Comparison of ENCODE assay signal across 15 cellular contexts in the genomic region with DNA sequence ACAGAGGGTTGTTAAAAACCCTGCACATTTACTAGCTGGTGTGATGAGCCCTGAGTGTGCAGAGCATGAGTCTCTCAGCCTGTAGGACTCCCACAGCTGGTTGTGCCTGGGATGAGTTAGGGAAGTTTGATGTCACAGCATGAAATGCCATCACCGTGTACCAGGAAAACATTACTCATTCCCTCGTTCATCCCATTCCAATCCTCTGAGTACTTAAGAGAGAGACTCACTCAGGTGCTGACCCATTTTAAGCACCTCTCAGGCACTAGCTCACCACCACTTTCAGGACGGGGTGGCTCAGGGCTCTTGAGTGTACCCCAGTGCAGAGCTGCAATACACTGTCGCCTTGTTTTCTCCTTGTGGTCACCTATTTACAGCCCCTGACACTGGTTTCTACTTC. TPM values are rescaled to one million over a fixed set of nuclear protein-coding genes. Genes with fewer than 3 reads are reported as not detected.
DNase-seq lines count a peak whose midpoint lies in the region; ATAC-seq, FAIRE-seq and TF ChIP-seq lines count a peak whose summit lies in the region.
"Had no signal": no experiment of that assay in that cellular context is flagged by ENCODE, and none has a peak within 500 bp of the region (broad histone marks: within the 10 kb centered on the region; RNA-seq: fewer than 3 reads in every experiment).

No MANE protein-coding gene starts in this region.

- H2BK15ac ChIP-seq in H1 (ENCODE audit: low read length) = no peak overlapping the region

- no peak overlapping the region for H4K91ac ChIP-seq in H1 (replicated peaks; ENCODE audit: insufficient read length, low read length)

- H3K4ac ChIP-seq in H1 (replicated peaks; ENCODE audit: insufficient read length, low read depth, low read length) = no peak overlapping the region

- no peak overlapping the region for H4K8ac ChIP-seq in H1 (ENCODE audit: extremely low read depth, insufficient read depth, low read length)

- CTCF ChIA-PET in H1 (lab: Charles Lee; ENCODE audit: partially characterized antibody) = interaction anchor here (1.9 to 3.0 kb wide), 3 partner anchors 12 to 124 kb away, joined by 4 to 15 read pairs (median 5); no protein-coding TSS in a partner anchor
- CTCF ChIA-PET in activated CD8-positive, alpha-beta memory T cell treated with anti-CD3 and anti-CD28 coated beads, Interleukin-2, amount 10 ng/mL, durations not matched to agents 7 days and 5 days (lab: Charles Lee) = interaction anchor here (1.8 kb wide), 1 partner anchor 13 kb away, joined by 6 read pairs; no protein-coding TSS in a partner anchor

- TF ChIP-seq RAD21 in H1 (IDR thresholded peaks at IDR 0.05 in 1 of 2, conservative IDR thresholded peaks at IDR 0.05 in 1 of 2; ENCODE audit: low read depth in 2 of 2, low read length in 2 of 2) = no peak

- no peak overlapping the region for H3K27ac Mint-ChIP-seq in natural killer cell
- H3K27ac Mint-ChIP-seq in activated CD8-positive, alpha-beta memory T cell treated with anti-CD3 and anti-CD28 coated beads, Interleukin-2, amount 10 ng/mL, durations not matched to agents 7 days and 5 days = no peak overlapping the region
- H3K27ac Mint-ChIP-seq: activated naive CD8-positive, alpha-beta T cell treated with anti-CD3 and anti-CD28 coated beads, Interleukin-2, amount 50 U/mL, for 24 hours; GM23338; stimulated activated naive CD8-positive, alpha-beta T cell treated with anti-CD3 and anti-CD28 coated beads, Interleukin-15, Interleukin-2, amounts not matched to agents 100 ng/mL and 50 ng/mL, for 24 hours had no signal

- no peak for FAIRE-seq in H1 (lab: Jason Lieb, UNC)

- no peaks in the 10 kb centered on the region for H3K4me1 ChIP-seq in H1 (replicated peaks in 1 of 4; ENCODE audit: control insufficient read depth in 3 of 4, insufficient read depth in 4 of 4, low read length in 3 of 4)

- peak overlapping the region; percentile 55; the same call in 1 of the 2 replicates for H2AFZ ChIP-seq in H1 (ENCODE audit: low read length)
- H2AFZ ChIP-seq: GM23338 had no signal

- ATAC-seq in natural killer cell = no peak
- no peak for ATAC-seq in GM18498 (IDR thresholded peaks at IDR 0.05; ENCODE audit: unreplicated experiment)
- no peak for ATAC-seq in activated CD8-positive, alpha-beta memory T cell treated with anti-CD3 and anti-CD28 coated beads, Interleukin-2, amount 10 ng/mL, durations not matched to agents 7 days and 5 days
- ATAC-seq: activated naive CD8-positive, alpha-beta T cell treated with anti-CD3 and anti-CD28 coated beads, Interleukin-2, amount 50 U/mL, for 24 hours had no signal

- H3K9ac ChIP-seq in H1 (replicated peaks in 1 of 4; ENCODE audit: extremely low read depth in 1 of 4, low read depth in 3 of 4, low read length in 3 of 4) = no peak overlapping the region

- peak; percentile 91 for DNase-seq in AG10803 (ENCODE audit: low read depth)
- peak; percentile 67 for DNase-seq in MG63
- DNase-seq in H1 (ENCODE audit: low read depth in 1 of 2, low spot score in 2 of 2) = no peak
- peak; percentile 57 for DNase-seq in myocyte (ENCODE audit: low read depth)
- no peak for DNase-seq in natural killer cell
- DNase-seq in activated CD8-positive, alpha-beta memory T cell treated with anti-CD3 and anti-CD28 coated beads, Interleukin-2, amount 10 ng/mL, durations not matched to agents 7 days and 5 days = no peak
- no peak for DNase-seq in stimulated activated naive CD4-positive, alpha-beta T cell treated with Interleukin-2 at 50 U/mL for 16 hours (lab: John Stamatoyannopoulos, UW)
- DNase-seq: activated naive CD8-positive, alpha-beta T cell treated with anti-CD3 and anti-CD28 coated beads, Interleukin-2, amount 50 U/mL, for 24 hours; COR-L47; esophagus squamous epithelium; NCI-H2029 had no signal

- no peak overlapping the region for H3K27ac ChIP-seq in H1 (ENCODE audit: low read depth, low read length)
- H3K27ac ChIP-seq: esophagus squamous epithelium, SK-N-MC had no signal

- H2BK120ac ChIP-seq in H1 (replicated peaks; ENCODE audit: low read depth, low read length) = no peak overlapping the region

- POLR2A ChIA-PET in H1 (lab: Charles Lee; ENCODE audit: partially characterized antibody) = no interaction called here

- H3K4me3 ChIP-seq in AG10803 (ENCODE audit: low read length) = no peak overlapping the region
- no peak overlapping the region for H3K4me3 ChIP-seq in MG63
- no peak overlapping the region for H3K4me3 ChIP-seq in H1 (ENCODE audit: extremely low read depth in 1 of 4, insufficient read depth in 2 of 4, low read depth in 3 of 4, low read length in 4 of 4)
- H3K4me3 ChIP-seq: esophagus squamous epithelium, GM23338, SK-N-MC had no signal

- no peaks in the 10 kb centered on the region for H3K79me2 ChIP-seq in H1 (ENCODE audit: control insufficient read depth in 1 of 2, insufficient read depth in 2 of 2, low read length in 2 of 2)

- H2BK20ac ChIP-seq in H1 (ENCODE audit: low read length) = no peak overlapping the region

- TF ChIP-seq POLR2A in H1 (IDR thresholded peaks at IDR 0.05; ENCODE audit: control extremely low read depth in 1 of 2, low read depth in 2 of 2, low read length in 2 of 2) = no peak

- peaks cover 13 to 20% of the 10 kb centered on the region in 2 donors for H3K4me1 Mint-ChIP-seq in natural killer cell
- peaks cover 43% of the 10 kb centered on the region for H3K4me1 Mint-ChIP-seq in activated CD8-positive, alpha-beta memory T cell treated with anti-CD3 and anti-CD28 coated beads, Interleukin-2, amount 10 ng/mL, durations not matched to agents 7 days and 5 days

- peaks cover 0 to 4% of the 10 kb centered on the region in 2 experiments for H4K20me1 ChIP-seq in H1 (replicated peaks in 1 of 2; ENCODE audit: control insufficient read depth in 1 of 2, insufficient read depth in 2 of 2, low read length in 2 of 2)

- H2BK12ac ChIP-seq in H1 (ENCODE audit: low read depth, low read length) = no peak overlapping the region

- peaks cover 57% of the 10 kb centered on the region for H3K36me3 ChIP-seq in MG63
- no peaks in the 10 kb centered on the region for H3K36me3 ChIP-seq in H1 (ENCODE audit: control insufficient read depth in 2 of 4, insufficient read depth in 4 of 4, low read length in 3 of 4)

- H3K27me3 Mint-ChIP-seq in natural killer cell (ENCODE audit: low read depth in 2 of 2) = peaks cover 0 to 3% of the 10 kb centered on the region in 2 donors
- H3K27me3 Mint-ChIP-seq in activated CD8-positive, alpha-beta memory T cell treated with anti-CD3 and anti-CD28 coated beads, Interleukin-2, amount 10 ng/mL, durations not matched to agents 7 days and 5 days = no peaks in the 10 kb centered on the region
- H3K27me3 Mint-ChIP-seq: activated naive CD8-positive, alpha-beta T cell treated with anti-CD3 and anti-CD28 coated beads, Interleukin-2, amount 50 U/mL, for 24 hours; stimulated activated naive CD8-positive, alpha-beta T cell treated with anti-CD3 and anti-CD28 coated beads, Interleukin-15, Interleukin-2, amounts not matched to agents 100 ng/mL and 50 ng/mL, for 24 hours had no signal

- no peak overlapping the region for H3K23ac ChIP-seq in H1 (ENCODE audit: insufficient read length)

- no peak overlapping the region for H3K4me2 ChIP-seq in H1 (ENCODE audit: insufficient read depth in 1 of 2, low read depth in 2 of 2, low read length in 2 of 2)
- H3K4me2 ChIP-seq: GM23338 had no signal

- TF ChIP-seq CTCF in AG10803 (conservative IDR thresholded peaks at IDR 0.05; ENCODE audit: low read length) (no peak), H1 (IDR thresholded peaks at IDR 0.05; ENCODE audit: control extremely low read depth in 1 of 3, insufficient read depth in 1 of 3, low read depth in 1 of 3, low read length in 3 of 3) (no peak), natural killer cell (IDR thresholded peaks at IDR 0.05) (no peak)

- no peak overlapping the region for H2BK5ac ChIP-seq in H1 (ENCODE audit: low read depth, low read length)

- no peak overlapping the region for H3K18ac ChIP-seq in H1 (ENCODE audit: extremely low read depth, low read length)

- no peaks in the 10 kb centered on the region for H3K36me3 Mint-ChIP-seq in natural killer cell
- H3K36me3 Mint-ChIP-seq in activated CD8-positive, alpha-beta memory T cell treated with anti-CD3 and anti-CD28 coated beads, Interleukin-2, amount 10 ng/mL, durations not matched to agents 7 days and 5 days = peaks cover 6% of the 10 kb centered on the region

- intact Hi-C loops in natural killer cell (cut with micrococcal nuclease) = no loop called here

- H2AK5ac ChIP-seq in H1 (ENCODE audit: low read depth, low read length) = no peak overlapping the region

- peaks cover 4% of the 10 kb centered on the region; the same call in 1 of the 2 replicates for H3K23me2 ChIP-seq in H1 (ENCODE audit: low read depth, low read length)

- H3K79me1 ChIP-seq in H1 (ENCODE audit: low read depth, low read length) = no peaks in the 10 kb centered on the region

- H3K27me3 ChIP-seq in MG63 (no peaks in the 10 kb centered on the region), H1 (replicated peaks in 1 of 4; ENCODE audit: control insufficient read depth in 3 of 4, extremely low read depth in 1 of 4, insufficient read depth in 3 of 4, low read length in 3 of 4) (no peaks in the 10 kb centered on the region)
- H3K27me3 ChIP-seq: esophagus squamous epithelium had no signal

- H3K9me3 Mint-ChIP-seq in natural killer cell = no peaks in the 10 kb centered on the region
- no peaks in the 10 kb centered on the region for H3K9me3 Mint-ChIP-seq in activated CD8-positive, alpha-beta memory T cell treated with anti-CD3 and anti-CD28 coated beads, Interleukin-2, amount 10 ng/mL, durations not matched to agents 7 days and 5 days (ENCODE audit: low read depth)
- H3K9me3 Mint-ChIP-seq: activated naive CD8-positive, alpha-beta T cell treated with anti-CD3 and anti-CD28 coated beads, Interleukin-2, amount 50 U/mL, for 24 hours; GM23338; stimulated activated naive CD8-positive, alpha-beta T cell treated with anti-CD3 and anti-CD28 coated beads, Interleukin-15, Interleukin-2, amounts not matched to agents 100 ng/mL and 50 ng/mL, for 24 hours had no signal

- no peak overlapping the region for H4K5ac ChIP-seq in H1 (ENCODE audit: insufficient read length, low read depth, low read length)

- H3K14ac ChIP-seq in H1 (ENCODE audit: insufficient read length) = no peak overlapping the region

- WGBS in H1 (ENCODE audit: extremely low coverage in 1 of 2, insufficient coverage in 1 of 2, insufficient read length in 1 of 2, insufficient replicate concordance in 2 of 2, low coverage in 1 of 2, low lambda C conversion rate in 2 of 2, missing lambda C conversion rate in 1 of 2), 2 experiments = 76% methylated on average over 4 of the region's 4 CpGs; no CpG with 5 or more reads in 1 of the 2 experiments

- H3K56ac ChIP-seq in H1 (replicated peaks; ENCODE audit: insufficient read length, low read depth, low read length) = no peak overlapping the region

- no peak for TF ChIP-seq EP300 in H1 (IDR thresholded peaks at IDR 0.05; ENCODE audit: borderline replicate concordance in 1 of 2, low read depth in 2 of 2, low read length in 2 of 2)

- no peaks in the 10 kb centered on the region; the same call in 1 of the 2 replicates for H3K9me3 ChIP-seq in MG63
- H3K9me3 ChIP-seq in H1 (ENCODE audit: insufficient read depth in 2 of 2, low read depth in 1 of 2, low read length in 1 of 2) = 0 out of 4 replicates have a peak, but pooled peaks cover 0 to 2% of the 10 kb centered on the region in 2 experiments
- H3K9me3 ChIP-seq: esophagus squamous epithelium had no signal

- no peak overlapping the region for H3K4me3 Mint-ChIP-seq in natural killer cell
- no peak overlapping the region for H3K4me3 Mint-ChIP-seq in activated CD8-positive, alpha-beta memory T cell treated with anti-CD3 and anti-CD28 coated beads, Interleukin-2, amount 10 ng/mL, durations not matched to agents 7 days and 5 days
- H3K4me3 Mint-ChIP-seq: activated naive CD8-positive, alpha-beta T cell treated with anti-CD3 and anti-CD28 coated beads, Interleukin-2, amount 50 U/mL, for 24 hours; GM23338; stimulated activated naive CD8-positive, alpha-beta T cell treated with anti-CD3 and anti-CD28 coated beads, Interleukin-15, Interleukin-2, amounts not matched to agents 100 ng/mL and 50 ng/mL, for 24 hours had no signal

RNA-seq across cellular contexts. Expression of gene MGLL, which starts 18.7 kb away (rescaled TPM):
- 28.8 and 29.0 TPM in 2 replicates for total RNA-seq in MG63 (2014; rRNA removed; shearing (Covaris generic); ENCODE audit: low replicate concordance)
- 0.34 and 0.75 TPM in 2 replicates for total RNA-seq in H1 (2021; fragmentation: NEBNext Ultra II Directional; extraction: Animal tissue kit (Norgen Biotek cat#: 25700))
- polyA plus RNA-seq in H1 (2011; rRNA removed) = 0.05 and 0.24 TPM in 2 replicates
- polyA plus RNA-seq in H1 (2011; cell fraction: cytosol; rRNA removed) = 0.13 TPM
- 0.13 TPM for polyA plus RNA-seq in H1 (2011; cell fraction: nucleus; rRNA removed)
- polyA plus RNA-seq in H1 (2012, experiment 1 of 2) = 0.05 to 1.1 TPM (median 0.35 TPM) in 4 replicates
- polyA plus RNA-seq in H1 (2012, experiment 2 of 2) = 0.10 TPM
- 0.79 TPM for polyA plus RNA-seq in H1 (2013, experiment 1 of 2)
- polyA plus RNA-seq in H1 (2013, experiment 2 of 2) = 0.64 TPM
- 0.38 and 1.6 TPM in 2 replicates for polyA minus RNA-seq in H1 (2011; rRNA and poly(A)+ RNA removed)
- 15.9 TPM for polyA minus RNA-seq in H1 (2011; cell fraction: cytosol; rRNA and poly(A)+ RNA removed)
- polyA minus RNA-seq in H1 (2011; cell fraction: nucleus; rRNA and poly(A)+ RNA removed) = 0.70 TPM
- 102 and 107 TPM in 2 replicates for total RNA-seq in myocyte
- 107 TPM for polyA plus RNA-seq in myocyte (2012)
- total RNA-seq in natural killer cell = 1 to 10 TPM; 2.7 to 4.6 (median 3.0) TPM
- total RNA-seq in activated CD8-positive, alpha-beta memory T cell treated with anti-CD3 and anti-CD28 coated beads, Interleukin-2, amount 10 ng/mL, durations not matched to agents 7 days and 5 days = 1 to 10 TPM; 3.4 to 5.0 TPM

Comparison
In these comparisons a context has a peak if more than half of its experiments do, and no peak if none do; other contexts are left out.
1. DNase-seq: peak in AG10803 (single experiment), MG63 (single experiment) and myocyte (single experiment); none in H1 (0 of 2), natural killer cell (single experiment), activated CD8-positive, alpha-beta memory T cell treated with anti-CD3 and anti-CD28 coated beads, Interleukin-2, amount 10 ng/mL, durations not matched to agents 7 days and 5 days (single experiment) and stimulated activated naive CD4-positive, alpha-beta T cell treated with Interleukin-2 at 50 U/mL for 16 hours (single experiment).